ENCODE assay signal across 23 cellular contexts in genomic region chr6:137767465-137767864, GRCh38.
DNase-seq lines count a peak whose midpoint lies in the region; ATAC-seq, FAIRE-seq and TF ChIP-seq lines count a peak whose summit lies in the region.
"Had no signal": no experiment of that assay in that cellular context is flagged by ENCODE, and none has a peak within 500 bp of the region (broad histone marks: within the 10 kb centered on the region; RNA-seq: fewer than 3 reads in every experiment).

No MANE protein-coding gene starts in this region.

- no peaks in the 10 kb centered on the region for H4K20me1 ChIP-seq in astrocyte (ENCODE audit: insufficient read depth, low read length)

- no peak for ATAC-seq in naive thymus-derived CD4-positive, alpha-beta T cell
- ATAC-seq in GM19328 (IDR thresholded peaks at IDR 0.05; ENCODE audit: unreplicated experiment) (no peak), GM21786 (IDR thresholded peaks at IDR 0.05; ENCODE audit: unreplicated experiment) (no peak)
- ATAC-seq: HepG2, psoas muscle, WTC11 had no signal

- H3K9me3 ChIP-seq in CD4-positive, alpha-beta memory T cell (ENCODE audit: control insufficient read depth in 1 of 2, low read length in 2 of 2) = no peaks in the 10 kb centered on the region
- no peaks in the 10 kb centered on the region for H3K9me3 ChIP-seq in astrocyte (ENCODE audit: insufficient read depth, low read depth, low read length)
- H3K9me3 ChIP-seq in naive thymus-derived CD4-positive, alpha-beta T cell (ENCODE audit: control insufficient read depth in 2 of 3, low read length in 3 of 3) = no peaks in the 10 kb centered on the region
- H3K9me3 ChIP-seq: HAP-1, psoas muscle, upper lobe of right lung had no signal

- H3K4me1 Mint-ChIP-seq in CD4-positive, alpha-beta memory T cell = peaks cover 15 to 44% (median 20%) of the 10 kb centered on the region in 4 donors
- H3K4me1 Mint-ChIP-seq in HFFc6 (ENCODE audit: low read depth) = peaks cover 51% of the 10 kb centered on the region; the same call in 1 of the 2 replicates
- peaks cover 16% of the 10 kb centered on the region for H3K4me1 Mint-ChIP-seq in astrocyte (ENCODE audit: low read depth, unreplicated experiment)
- peaks cover 10 to 30% (median 24%) of the 10 kb centered on the region in 7 donors for H3K4me1 Mint-ChIP-seq in naive thymus-derived CD4-positive, alpha-beta T cell

- no peak for TF ChIP-seq CTCF in HFFc6 (IDR thresholded peaks at IDR 0.05)
- no peak for TF ChIP-seq CTCF in astrocyte (IDR thresholded peaks at IDR 0.05; ENCODE audit: insufficient read depth, low read depth, low read length)

- no peaks in the 10 kb centered on the region for H3K27me3 ChIP-seq in CD4-positive, alpha-beta memory T cell (ENCODE audit: insufficient read depth, low read length)
- no peaks in the 10 kb centered on the region for H3K27me3 ChIP-seq in astrocyte (ENCODE audit: insufficient read depth, low read length)
- no peaks in the 10 kb centered on the region for H3K27me3 ChIP-seq in naive thymus-derived CD4-positive, alpha-beta T cell (ENCODE audit: control insufficient read depth in 2 of 2, insufficient read depth in 2 of 2, low read length in 2 of 2)
- H3K27me3 ChIP-seq: cardiac muscle cell, upper lobe of right lung had no signal

- H3K27ac ChIP-seq in CD4-positive, alpha-beta memory T cell (ENCODE audit: low read depth, low read length) = peak overlapping the region; percentile 36
- peak overlapping the region; percentile 35 for H3K27ac ChIP-seq in astrocyte (ENCODE audit: low read depth, low read length)
- H3K27ac ChIP-seq in naive thymus-derived CD4-positive, alpha-beta T cell (ENCODE audit: low read depth, low read length) = peak overlapping the region; percentile 62
- H3K27ac ChIP-seq: cardiac muscle cell, psoas muscle, upper lobe of right lung had no signal

- H3K27me3 Mint-ChIP-seq in CD4-positive, alpha-beta memory T cell = no peaks in the 10 kb centered on the region
- H3K27me3 Mint-ChIP-seq in HFFc6 (ENCODE audit: insufficient read depth) = no peaks in the 10 kb centered on the region; the same call in 1 of the 2 replicates
- no peaks in the 10 kb centered on the region for H3K27me3 Mint-ChIP-seq in astrocyte (ENCODE audit: low read depth, unreplicated experiment)
- no peaks in the 10 kb centered on the region for H3K27me3 Mint-ChIP-seq in naive thymus-derived CD4-positive, alpha-beta T cell
- H3K27me3 Mint-ChIP-seq: activated CD4-positive, alpha-beta memory T cell treated with anti-CD3 and anti-CD28 coated beads for 36 hours had no signal

- no peak overlapping the region for H3K9ac ChIP-seq in astrocyte (ENCODE audit: low read length)

- H2AFZ ChIP-seq in astrocyte (ENCODE audit: low read depth, low read length) = no peak overlapping the region

- H3K4me2 ChIP-seq in astrocyte (ENCODE audit: low read length) = peak overlapping the region; percentile 43

- POLR2A ChIA-PET in CD4-positive, alpha-beta memory T cell (lab: Charles Lee; ENCODE audit: partially characterized antibody) = interaction anchor here (0.8 to 1.6 kb wide), 2 partner anchors 7 to 57 kb away, joined by 3 to 4 read pairs; no protein-coding TSS in a partner anchor
- POLR2A ChIA-PET in naive thymus-derived CD4-positive, alpha-beta T cell (lab: Charles Lee) = interaction anchor here (0.6 to 0.7 kb wide), 2 partner anchors 23 to 57 kb away, joined by 3 read pairs; no protein-coding TSS in a partner anchor

- H3K4me3 ChIP-seq in CD4-positive, alpha-beta memory T cell (ENCODE audit: low read length in 2 of 2) = no peak overlapping the region
- no peak overlapping the region for H3K4me3 ChIP-seq in astrocyte (ENCODE audit: insufficient read depth, low read depth, low read length)
- H3K4me3 ChIP-seq in naive thymus-derived CD4-positive, alpha-beta T cell (ENCODE audit: low read length) = no peak overlapping the region
- H3K4me3 ChIP-seq: cardiac muscle cell, HAP-1, psoas muscle, upper lobe of right lung had no signal

- DNase-seq in CD4-positive, alpha-beta memory T cell = no peak
- no peak for DNase-seq in HFFc6
- no peak for DNase-seq in astrocyte (ENCODE audit: low read depth)
- no peak for DNase-seq in naive thymus-derived CD4-positive, alpha-beta T cell
- no peak for DNase-seq in nucleus accumbens (lab: John Stamatoyannopoulos, UW)
- no peak for DNase-seq in RKO (ENCODE audit: low spot score)
- DNase-seq: activated CD4-positive, alpha-beta memory T cell treated with anti-CD3 and anti-CD28 coated beads for 36 hours; activated naive CD4-positive, alpha-beta T cell treated with Interleukin-2 at 50 U/mL for 16 hours; COR-L47; cortex of kidney; NCI-H1105 treated with DMSO at 0.1 percent for 48 hours; NCI-H2081; NCI-H226; NCI-H748 treated with DMSO at 0.1 percent for 48 hours; psoas muscle; T1000; upper lobe of right lung had no signal

- no peak for FAIRE-seq in astrocyte (lab: Jason Lieb, UNC)
- FAIRE-seq: HepG2 had no signal

- H3K79me2 ChIP-seq in astrocyte (ENCODE audit: insufficient read depth, low read length) = no peaks in the 10 kb centered on the region

- H3K4me3 Mint-ChIP-seq in CD4-positive, alpha-beta memory T cell = peak overlapping the region in 1 of 8 donors; percentile 86
- no peak overlapping the region for H3K4me3 Mint-ChIP-seq in HFFc6
- H3K4me3 Mint-ChIP-seq in astrocyte (ENCODE audit: unreplicated experiment) = no peak overlapping the region
- peak overlapping the region in 2 of 10 donors; percentile 63 to 70 for H3K4me3 Mint-ChIP-seq in naive thymus-derived CD4-positive, alpha-beta T cell
- H3K4me3 Mint-ChIP-seq: activated CD4-positive, alpha-beta memory T cell treated with anti-CD3 and anti-CD28 coated beads for 36 hours; WTC11 had no signal

- peaks cover 27% of the 10 kb centered on the region for H3K4me1 ChIP-seq in CD4-positive, alpha-beta memory T cell (ENCODE audit: insufficient read depth, low read length)
- peaks cover 27% of the 10 kb centered on the region for H3K4me1 ChIP-seq in astrocyte (ENCODE audit: insufficient read depth, low read length)
- peaks cover 10 to 15% of the 10 kb centered on the region in 2 donors for H3K4me1 ChIP-seq in naive thymus-derived CD4-positive, alpha-beta T cell (ENCODE audit: control insufficient read depth in 2 of 2, insufficient read depth in 2 of 2, low read length in 2 of 2)
- H3K4me1 ChIP-seq: HAP-1, psoas muscle, upper lobe of right lung had no signal

- CTCF ChIA-PET in CD4-positive, alpha-beta memory T cell (lab: Charles Lee; ENCODE audit: partially characterized antibody) = interaction anchor here (1.2 to 1.7 kb wide), 2 partner anchors 9 to 32 kb away, joined by 3 read pairs; no protein-coding TSS in a partner anchor
- CTCF ChIA-PET in naive thymus-derived CD4-positive, alpha-beta T cell (lab: Charles Lee) = no interaction called here

- no peaks in the 10 kb centered on the region for H3K9me3 Mint-ChIP-seq in CD4-positive, alpha-beta memory T cell
- H3K9me3 Mint-ChIP-seq in HFFc6 (peaks cover 11% of the 10 kb centered on the region), astrocyte (ENCODE audit: unreplicated experiment) (peaks cover 6% of the 10 kb centered on the region)
- peaks cover 0 to 8% (median 0%) of the 10 kb centered on the region in 11 donors for H3K9me3 Mint-ChIP-seq in naive thymus-derived CD4-positive, alpha-beta T cell
- H3K9me3 Mint-ChIP-seq: activated CD4-positive, alpha-beta memory T cell treated with anti-CD3 and anti-CD28 coated beads for 36 hours had no signal

- intact Hi-C loops in CD4-positive, alpha-beta memory T cell (cut with micrococcal nuclease) = loop anchor here (5.0 kb wide), 1 partner anchor 50 kb away; no protein-coding TSS in a partner anchor
- intact Hi-C loops in naive thymus-derived CD4-positive, alpha-beta T cell (cut with micrococcal nuclease) = loop anchor here in 1 of 2 donors (2.0 kb wide), 1 partner anchor 19 kb away; no protein-coding TSS in a partner anchor

- H3K27ac Mint-ChIP-seq in CD4-positive, alpha-beta memory T cell = peak overlapping the region; percentile 74 to 98 (median 96)
- H3K27ac Mint-ChIP-seq in HFFc6 = peak overlapping the region; percentile 71; the same call in 1 of the 2 replicates
- H3K27ac Mint-ChIP-seq in astrocyte (ENCODE audit: unreplicated experiment) = peak overlapping the region; percentile 16
- H3K27ac Mint-ChIP-seq in naive thymus-derived CD4-positive, alpha-beta T cell = peak overlapping the region in 8 of 9 donors; percentile 83 to 97 (median 93)
- H3K27ac Mint-ChIP-seq: WTC11 had no signal

- H3K36me3 Mint-ChIP-seq in CD4-positive, alpha-beta memory T cell = no peaks in the 10 kb centered on the region
- H3K36me3 Mint-ChIP-seq in HFFc6 (ENCODE audit: low read depth) = no peaks in the 10 kb centered on the region
- peaks cover 4% of the 10 kb centered on the region for H3K36me3 Mint-ChIP-seq in astrocyte (ENCODE audit: low read depth, unreplicated experiment)
- peaks cover 0 to 17% (median 0%) of the 10 kb centered on the region in 5 donors for H3K36me3 Mint-ChIP-seq in naive thymus-derived CD4-positive, alpha-beta T cell
- H3K36me3 Mint-ChIP-seq: activated CD4-positive, alpha-beta memory T cell treated with anti-CD3 and anti-CD28 coated beads for 36 hours; WTC11 had no signal

- H3K36me3 ChIP-seq in CD4-positive, alpha-beta memory T cell (ENCODE audit: insufficient read depth, low read length) = no peaks in the 10 kb centered on the region
- no peaks in the 10 kb centered on the region for H3K36me3 ChIP-seq in astrocyte (ENCODE audit: insufficient read depth, low read length)
- no peaks in the 10 kb centered on the region for H3K36me3 ChIP-seq in naive thymus-derived CD4-positive, alpha-beta T cell (ENCODE audit: control insufficient read depth in 2 of 3, insufficient read depth in 3 of 3, low read length in 3 of 3)
- H3K36me3 ChIP-seq: cardiac muscle cell, HAP-1, upper lobe of right lung had no signal

Comparison
In these comparisons a context has a peak if more than half of its experiments do, and no peak if none do; other contexts are left out.
1. H3K27ac Mint-ChIP-seq: peak in every context shown above with its lines; median percentile 96 in CD4-positive, alpha-beta memory T cell; 93 in naive thymus-derived CD4-positive, alpha-beta T cell; 71 in HFFc6; 16 in astrocyte.